ENCODE assay signal across 1 cellular context in the genomic region with DNA sequence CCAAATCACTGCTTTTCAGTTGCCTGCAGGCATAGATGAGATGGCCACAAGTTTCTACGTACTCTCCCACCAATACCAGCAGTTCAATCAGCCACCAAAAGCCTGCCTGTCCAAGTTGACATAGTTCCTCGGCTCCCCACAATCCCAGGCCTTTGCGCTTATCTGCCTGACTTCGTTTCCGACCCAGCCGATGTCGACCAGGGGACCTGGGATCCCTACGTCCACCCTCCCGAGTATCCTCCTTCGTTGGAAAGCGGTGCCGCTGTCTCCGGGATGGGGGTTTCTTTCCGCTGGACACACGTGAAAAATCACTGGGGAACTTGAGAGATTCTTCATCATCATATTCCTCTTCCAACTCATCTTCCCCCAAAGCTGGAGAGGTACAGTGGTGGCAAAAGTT.
TF ChIP-seq lines count a peak whose summit lies in the region.

No MANE protein-coding gene starts in this region.

TF ChIP-seq in WTC11, 78 proteins besides CTCF, POLR2A, EP300 and RAD21:
- TF ChIP-seq SMAD3 (CRISPR knock-in tag; IDR thresholded peaks at IDR 0.05; ENCODE audit: borderline replicate concordance) (no peak), TP53 (CRISPR knock-in tag; IDR thresholded peaks at IDR 0.05) (no peak), NR3C1 (CRISPR knock-in tag; conservative IDR thresholded peaks at IDR 0.05; ENCODE audit: low read depth) (no peak), ZNF416 (CRISPR knock-in tag; IDR thresholded peaks at IDR 0.05) (no peak), NR1H2 (CRISPR knock-in tag; IDR thresholded peaks at IDR 0.05) (no peak), TEAD4 (CRISPR knock-in tag; IDR thresholded peaks at IDR 0.05) (no peak)
- TF ChIP-seq, protein P1, sequence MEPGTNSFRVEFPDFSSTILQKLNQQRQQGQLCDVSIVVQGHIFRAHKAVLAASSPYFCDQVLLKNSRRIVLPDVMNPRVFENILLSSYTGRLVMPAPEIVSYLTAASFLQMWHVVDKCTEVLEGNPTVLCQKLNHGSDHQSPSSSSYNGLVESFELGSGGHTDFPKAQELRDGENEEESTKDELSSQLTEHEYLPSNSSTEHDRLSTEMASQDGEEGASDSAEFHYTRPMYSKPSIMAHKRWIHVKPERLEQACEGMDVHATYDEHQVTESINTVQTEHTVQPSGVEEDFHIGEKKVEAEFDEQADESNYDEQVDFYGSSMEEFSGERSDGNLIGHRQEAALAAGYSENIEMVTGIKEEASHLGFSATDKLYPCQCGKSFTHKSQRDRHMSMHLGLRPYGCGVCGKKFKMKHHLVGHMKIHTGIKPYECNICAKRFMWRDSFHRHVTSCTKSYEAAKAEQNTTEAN (CRISPR knock-in tag; IDR thresholded peaks at IDR 0.05) = no peak
- TF ChIP-seq, protein P2, sequence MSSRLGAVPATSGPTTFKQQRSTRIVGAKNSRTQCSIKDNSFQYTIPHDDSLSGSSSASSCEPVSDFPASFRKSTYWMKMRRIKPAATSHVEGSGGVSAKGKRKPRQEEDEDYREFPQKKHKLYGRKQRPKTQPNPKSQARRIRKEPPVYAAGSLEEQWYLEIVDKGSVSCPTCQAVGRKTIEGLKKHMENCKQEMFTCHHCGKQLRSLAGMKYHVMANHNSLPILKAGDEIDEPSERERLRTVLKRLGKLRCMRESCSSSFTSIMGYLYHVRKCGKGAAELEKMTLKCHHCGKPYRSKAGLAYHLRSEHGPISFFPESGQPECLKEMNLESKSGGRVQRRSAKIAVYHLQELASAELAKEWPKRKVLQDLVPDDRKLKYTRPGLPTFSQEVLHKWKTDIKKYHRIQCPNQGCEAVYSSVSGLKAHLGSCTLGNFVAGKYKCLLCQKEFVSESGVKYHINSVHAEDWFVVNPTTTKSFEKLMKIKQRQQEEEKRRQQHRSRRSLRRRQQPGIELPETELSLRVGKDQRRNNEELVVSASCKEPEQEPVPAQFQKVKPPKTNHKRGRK (CRISPR knock-in tag; IDR thresholded peaks at IDR 0.05; ENCODE audit: borderline replicate concordance) = no peak
- TF ChIP-seq, protein P3, sequence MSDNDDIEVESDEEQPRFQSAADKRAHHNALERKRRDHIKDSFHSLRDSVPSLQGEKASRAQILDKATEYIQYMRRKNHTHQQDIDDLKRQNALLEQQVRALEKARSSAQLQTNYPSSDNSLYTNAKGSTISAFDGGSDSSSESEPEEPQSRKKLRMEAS (CRISPR knock-in tag; IDR thresholded peaks at IDR 0.05) = no peak
- TF ChIP-seq, protein P4, sequence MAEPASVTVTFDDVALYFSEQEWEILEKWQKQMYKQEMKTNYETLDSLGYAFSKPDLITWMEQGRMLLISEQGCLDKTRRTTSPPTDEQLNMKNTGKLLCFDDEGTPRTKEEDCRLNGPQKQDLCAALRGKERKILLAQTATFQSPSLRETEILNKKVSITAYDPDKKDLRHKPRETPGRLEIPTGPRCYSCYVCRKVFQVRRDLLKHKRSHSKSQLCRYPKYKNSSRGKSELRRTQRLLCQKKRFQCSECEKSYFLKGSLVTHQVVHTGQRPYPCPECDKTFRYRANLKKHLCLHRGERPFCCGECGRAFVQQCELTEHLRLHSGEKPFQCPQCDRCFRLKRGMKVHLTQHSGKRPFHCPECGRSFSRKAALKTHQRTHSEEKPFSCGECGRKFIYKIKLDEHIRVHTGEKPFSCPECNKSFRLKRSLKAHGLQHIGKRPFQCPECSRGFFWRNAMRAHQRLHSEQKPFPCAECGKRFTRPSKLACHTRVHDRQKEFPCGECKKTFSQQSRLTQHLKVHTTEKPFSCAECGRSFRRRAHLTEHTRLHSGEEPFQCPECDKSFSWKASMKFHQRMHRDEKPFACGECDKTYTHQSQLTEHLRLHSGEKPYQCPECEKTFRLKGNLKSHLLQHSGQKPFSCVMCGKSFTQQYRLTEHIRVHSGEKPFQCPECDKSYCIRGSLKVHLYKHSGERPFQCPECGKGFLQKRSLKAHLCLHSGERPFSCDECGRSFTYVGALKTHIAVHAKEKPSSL (CRISPR knock-in tag; conservative IDR thresholded peaks at IDR 0.05) = no peak
- TF ChIP-seq, protein P5, sequence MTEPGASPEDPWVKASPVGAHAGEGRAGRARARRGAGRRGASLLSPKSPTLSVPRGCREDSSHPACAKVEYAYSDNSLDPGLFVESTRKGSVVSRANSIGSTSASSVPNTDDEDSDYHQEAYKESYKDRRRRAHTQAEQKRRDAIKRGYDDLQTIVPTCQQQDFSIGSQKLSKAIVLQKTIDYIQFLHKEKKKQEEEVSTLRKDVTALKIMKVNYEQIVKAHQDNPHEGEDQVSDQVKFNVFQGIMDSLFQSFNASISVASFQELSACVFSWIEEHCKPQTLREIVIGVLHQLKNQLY (CRISPR knock-in tag; IDR thresholded peaks at IDR 0.05) = no peak
- TF ChIP-seq, protein P6, sequence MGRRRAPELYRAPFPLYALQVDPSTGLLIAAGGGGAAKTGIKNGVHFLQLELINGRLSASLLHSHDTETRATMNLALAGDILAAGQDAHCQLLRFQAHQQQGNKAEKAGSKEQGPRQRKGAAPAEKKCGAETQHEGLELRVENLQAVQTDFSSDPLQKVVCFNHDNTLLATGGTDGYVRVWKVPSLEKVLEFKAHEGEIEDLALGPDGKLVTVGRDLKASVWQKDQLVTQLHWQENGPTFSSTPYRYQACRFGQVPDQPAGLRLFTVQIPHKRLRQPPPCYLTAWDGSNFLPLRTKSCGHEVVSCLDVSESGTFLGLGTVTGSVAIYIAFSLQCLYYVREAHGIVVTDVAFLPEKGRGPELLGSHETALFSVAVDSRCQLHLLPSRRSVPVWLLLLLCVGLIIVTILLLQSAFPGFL (CRISPR knock-in tag; IDR thresholded peaks at IDR 0.05; ENCODE audit: borderline replicate concordance) = no peak
- TF ChIP-seq, protein P7, sequence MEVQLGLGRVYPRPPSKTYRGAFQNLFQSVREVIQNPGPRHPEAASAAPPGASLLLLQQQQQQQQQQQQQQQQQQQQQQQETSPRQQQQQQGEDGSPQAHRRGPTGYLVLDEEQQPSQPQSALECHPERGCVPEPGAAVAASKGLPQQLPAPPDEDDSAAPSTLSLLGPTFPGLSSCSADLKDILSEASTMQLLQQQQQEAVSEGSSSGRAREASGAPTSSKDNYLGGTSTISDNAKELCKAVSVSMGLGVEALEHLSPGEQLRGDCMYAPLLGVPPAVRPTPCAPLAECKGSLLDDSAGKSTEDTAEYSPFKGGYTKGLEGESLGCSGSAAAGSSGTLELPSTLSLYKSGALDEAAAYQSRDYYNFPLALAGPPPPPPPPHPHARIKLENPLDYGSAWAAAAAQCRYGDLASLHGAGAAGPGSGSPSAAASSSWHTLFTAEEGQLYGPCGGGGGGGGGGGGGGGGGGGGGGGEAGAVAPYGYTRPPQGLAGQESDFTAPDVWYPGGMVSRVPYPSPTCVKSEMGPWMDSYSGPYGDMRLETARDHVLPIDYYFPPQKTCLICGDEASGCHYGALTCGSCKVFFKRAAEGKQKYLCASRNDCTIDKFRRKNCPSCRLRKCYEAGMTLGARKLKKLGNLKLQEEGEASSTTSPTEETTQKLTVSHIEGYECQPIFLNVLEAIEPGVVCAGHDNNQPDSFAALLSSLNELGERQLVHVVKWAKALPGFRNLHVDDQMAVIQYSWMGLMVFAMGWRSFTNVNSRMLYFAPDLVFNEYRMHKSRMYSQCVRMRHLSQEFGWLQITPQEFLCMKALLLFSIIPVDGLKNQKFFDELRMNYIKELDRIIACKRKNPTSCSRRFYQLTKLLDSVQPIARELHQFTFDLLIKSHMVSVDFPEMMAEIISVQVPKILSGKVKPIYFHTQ (CRISPR knock-in tag; IDR thresholded peaks at IDR 0.05) = no peak
